ENCODE assay signal across 34 cellular contexts in the genomic region with DNA sequence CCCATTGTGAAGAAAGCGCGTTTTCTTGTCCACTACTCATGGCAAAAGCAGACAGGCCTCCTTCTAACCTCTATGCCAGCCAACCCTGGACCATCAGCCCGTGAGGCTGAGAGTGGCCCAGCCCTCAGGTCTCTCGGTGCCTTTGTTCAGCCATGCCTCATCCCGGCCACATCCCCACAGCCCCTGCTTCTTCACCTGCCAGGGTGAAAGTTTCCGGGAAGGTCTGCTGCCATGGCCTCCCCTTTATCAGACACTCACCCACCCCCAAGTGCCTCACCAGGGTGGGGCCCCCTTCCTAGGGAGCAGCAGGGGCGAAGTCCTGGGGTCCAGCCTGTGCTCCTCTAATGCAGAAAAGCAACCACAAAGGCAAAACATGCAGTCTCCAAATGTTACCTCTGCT.
"Had no signal": no experiment of that assay in that cellular context is flagged by ENCODE, and none has a peak within 500 bp of the region (broad histone marks: within the 10 kb centered on the region; RNA-seq: fewer than 3 reads in every experiment).

No MANE protein-coding gene starts in this region.

- H3K4me1 Mint-ChIP-seq: activated B cell treated with CpG ODN at 0.5 μM for 24 hours; activated CD4-positive, alpha-beta T cell treated with anti-CD3 and anti-CD28 coated beads, Interleukin-2, amount 10 ng/mL, durations not matched to agents 24 days and 14 days; activated naive CD8-positive, alpha-beta T cell treated with anti-CD3 and anti-CD28 coated beads for 36 hours; activated T-helper 17 cell treated with anti-CD3 and anti-CD28 coated beads, Interleukin-2, amount 50 U/mL, for 72 hours; T-cell; T-helper 17 cell had no signal

- H3K27me3 Mint-ChIP-seq: activated B cell treated with CpG ODN at 0.5 μM for 24 hours; activated CD4-positive, alpha-beta memory T cell treated with anti-CD3 and anti-CD28 coated beads for 36 hours; activated CD4-positive, alpha-beta T cell treated with anti-CD3 and anti-CD28 coated beads, Interleukin-2, amount 10 ng/mL, durations not matched to agents 24 days and 14 days; activated CD8-positive, alpha-beta T cell treated with anti-CD3 and anti-CD28 coated beads for 36 hours; activated naive CD8-positive, alpha-beta T cell treated with anti-CD3 and anti-CD28 coated beads for 36 hours; activated T-helper 17 cell treated with anti-CD3 and anti-CD28 coated beads, Interleukin-2, amount 50 U/mL, for 72 hours; T-cell; T-helper 17 cell had no signal

- H3K4me1 ChIP-seq: adrenal gland, body of pancreas, breast epithelium had no signal

- H3K36me3 Mint-ChIP-seq: activated CD4-positive, alpha-beta memory T cell treated with anti-CD3 and anti-CD28 coated beads for 36 hours; activated naive CD4-positive, alpha-beta T cell treated with anti-CD3 and anti-CD28 coated beads, Interleukin-2, amount 50 U/mL, for 72 hours; activated naive CD8-positive, alpha-beta T cell treated with anti-CD3 and anti-CD28 coated beads for 36 hours; T-cell had no signal

- FAIRE-seq: astrocyte, TTC549 had no signal

- H3K27me3 ChIP-seq: adrenal gland, body of pancreas, brain microvascular endothelial cell had no signal

- ATAC-seq: activated CD8-positive, alpha-beta T cell treated with anti-CD3 and anti-CD28 coated beads for 36 hours; activated naive CD4-positive, alpha-beta T cell treated with anti-CD3 and anti-CD28 coated beads, Interleukin-2, amount 50 U/mL, for 72 hours; activated T-cell treated with anti-CD3 and anti-CD28 coated beads, Interleukin-2, amount 50 U/mL, for 4 hours; activated T-cell treated with anti-CD3 and anti-CD28 coated beads, Interleukin-2, amount 50 U/mL, for 72 hours; activated T-helper 17 cell treated with anti-CD3 and anti-CD28 coated beads, Interleukin-2, amount 50 U/mL, for 72 hours; body of pancreas; T-cell; T-helper 17 cell had no signal

- H3K9me3 Mint-ChIP-seq: activated CD4-positive, alpha-beta T cell treated with anti-CD3 and anti-CD28 coated beads, Interleukin-2, amount 10 ng/mL, durations not matched to agents 24 days and 14 days; activated CD8-positive, alpha-beta T cell treated with anti-CD3 and anti-CD28 coated beads for 36 hours; activated naive CD4-positive, alpha-beta T cell treated with anti-CD3 and anti-CD28 coated beads for 36 hours; activated naive CD4-positive, alpha-beta T cell treated with anti-CD3 and anti-CD28 coated beads, Interleukin-2, amount 50 U/mL, for 72 hours; activated naive CD8-positive, alpha-beta T cell treated with anti-CD3 and anti-CD28 coated beads for 36 hours; activated T-cell treated with anti-CD3 and anti-CD28 coated beads, Interleukin-2, amount 50 U/mL, for 4 hours; activated T-cell treated with anti-CD3 and anti-CD28 coated beads, Interleukin-2, amount 50 U/mL, for 72 hours; activated T-helper 17 cell treated with anti-CD3 and anti-CD28 coated beads, Interleukin-2, amount 50 U/mL, for 72 hours; T-cell had no signal

- H3K4me3 ChIP-seq: adrenal gland, body of pancreas, breast epithelium had no signal

- H3K27ac Mint-ChIP-seq: activated B cell treated with CpG ODN at 0.5 μM for 24 hours; activated CD4-positive, alpha-beta memory T cell treated with anti-CD3 and anti-CD28 coated beads for 36 hours; activated CD4-positive, alpha-beta T cell treated with anti-CD3 and anti-CD28 coated beads, Interleukin-2, amount 10 ng/mL, durations not matched to agents 24 days and 14 days; activated CD8-positive, alpha-beta T cell treated with anti-CD3 and anti-CD28 coated beads for 36 hours; activated naive CD4-positive, alpha-beta T cell treated with anti-CD3 and anti-CD28 coated beads for 36 hours; activated naive CD4-positive, alpha-beta T cell treated with anti-CD3 and anti-CD28 coated beads, Interleukin-2, amount 50 U/mL, for 72 hours; activated naive CD8-positive, alpha-beta T cell treated with anti-CD3 and anti-CD28 coated beads for 36 hours; activated T-cell treated with anti-CD3 and anti-CD28 coated beads, Interleukin-2, amount 50 U/mL, for 72 hours; activated T-helper 1 cell treated with anti-CD3 and anti-CD28 coated beads, Interleukin-12 subunit alpha, Interleukin-12 subunit beta, Interleukin-2, Interleukin-4 antibody, amounts not matched to agents 30 ng/mL and 10 ng/mL and 1 ng/mL, durations not matched to agents 14 hours and 24 hours and 36 hours; activated T-helper 17 cell treated with anti-CD3 and anti-CD28 coated beads, Interleukin-2, amount 50 U/mL, for 72 hours; T-cell; T-helper 17 cell had no signal

- H3K4me3 Mint-ChIP-seq: activated B cell treated with CpG ODN at 0.5 μM for 24 hours; activated CD4-positive, alpha-beta memory T cell treated with anti-CD3 and anti-CD28 coated beads for 36 hours; activated CD4-positive, alpha-beta T cell treated with anti-CD3 and anti-CD28 coated beads, Interleukin-2, amount 10 ng/mL, durations not matched to agents 24 days and 14 days; activated CD8-positive, alpha-beta T cell treated with anti-CD3 and anti-CD28 coated beads for 36 hours; activated naive CD4-positive, alpha-beta T cell treated with anti-CD3 and anti-CD28 coated beads for 36 hours; activated naive CD8-positive, alpha-beta T cell treated with anti-CD3 and anti-CD28 coated beads for 36 hours; activated T-cell treated with anti-CD3 and anti-CD28 coated beads, Interleukin-2, amount 50 U/mL, for 4 hours; activated T-cell treated with anti-CD3 and anti-CD28 coated beads, Interleukin-2, amount 50 U/mL, for 72 hours; activated T-helper 1 cell treated with anti-CD3 and anti-CD28 coated beads, Interleukin-12 subunit alpha, Interleukin-12 subunit beta, Interleukin-2, Interleukin-4 antibody, amounts not matched to agents 30 ng/mL and 10 ng/mL and 1 ng/mL, durations not matched to agents 14 hours and 24 hours and 36 hours; activated T-helper 17 cell treated with anti-CD3 and anti-CD28 coated beads, Interleukin-2, amount 50 U/mL, for 72 hours; T-cell; T-helper 17 cell had no signal

- H3K9me3 ChIP-seq: adrenal gland, body of pancreas, breast epithelium had no signal

- DNase-seq: activated B cell treated with CpG ODN at 0.5 μM for 24 hours; activated CD4-positive, alpha-beta memory T cell treated with anti-CD3 and anti-CD28 coated beads for 36 hours; activated CD4-positive, alpha-beta T cell treated with anti-CD3 and anti-CD28 coated beads for 4 hours; activated CD4-positive, alpha-beta T cell treated with anti-CD3 and anti-CD28 coated beads, Interleukin-2, amount 10 ng/mL, durations not matched to agents 24 days and 14 days; activated CD4-positive, alpha-beta T cell treated with anti-CD3 and anti-CD28 coated beads, Interleukin-2, amount 50 U/mL, for 1 hour; activated CD4-positive, alpha-beta T cell treated with anti-CD3 and anti-CD28 coated beads, Interleukin-2, amount 50 U/mL, for 4 hours; activated CD4-positive, CD25-positive, alpha-beta regulatory T cell treated with anti-CD3 and anti-CD28 coated beads, Interleukin-2, amount 50 U/mL, for 72 hours; activated CD8-positive, alpha-beta memory T cell treated with anti-CD3 and anti-CD28 coated beads, Interleukin-2, amount 50 U/mL, for 4 hours; activated CD8-positive, alpha-beta T cell treated with anti-CD3 and anti-CD28 coated beads for 36 hours; activated effector memory CD4-positive, alpha-beta T cell treated with anti-CD3 and anti-CD28 coated beads, Interleukin-2, amount 50 U/mL, for 16 hours; activated gamma-delta T cell treated with Interleukin-2 at 50 U/mL for 16 hours; activated naive CD4-positive, alpha-beta T cell; activated naive CD4-positive, alpha-beta T cell treated with anti-CD3 and anti-CD28 coated beads for 36 hours; activated naive CD4-positive, alpha-beta T cell treated with anti-CD3 and anti-CD28 coated beads, Interleukin-2, amount 50 U/mL, for 16 hours; activated naive CD8-positive, alpha-beta T cell treated with anti-CD3 and anti-CD28 coated beads for 36 hours; activated T-cell treated with anti-CD3 and anti-CD28 coated beads for 4 hours; activated T-cell treated with anti-CD3 and anti-CD28 coated beads, Interleukin-2, amount 50 U/mL, for 1 hour; activated T-cell treated with anti-CD3 and anti-CD28 coated beads, Interleukin-2, amount 50 U/mL, for 4 hours; activated T-cell treated with anti-CD3 and anti-CD28 coated beads, Interleukin-2, amount 50 U/mL, for 72 hours; adrenal gland; amniotic stem cell; body of pancreas; brain microvascular endothelial cell; central memory CD4-positive, alpha-beta T cell; T-cell; T-helper 17 cell; T1000 had no signal

- H3K36me3 ChIP-seq: adrenal gland, brain microvascular endothelial cell, breast epithelium had no signal

- H3K27ac ChIP-seq: adrenal gland, body of pancreas, brain microvascular endothelial cell, breast epithelium, VCaP had no signal
